Comparison of ENCODE assay signal across 2 cellular contexts in genomic region chr11:72723508-72723907, GRCh38.
TF ChIP-seq lines count a peak whose summit lies in the region.

No MANE protein-coding gene starts in this region.

TF ChIP-seq in liver, 16 proteins besides CTCF, POLR2A, EP300 and RAD21:
- no peak for TF ChIP-seq NR2F2 (IDR thresholded peaks at IDR 0.05)
- TF ChIP-seq ZBTB33 (IDR thresholded peaks at IDR 0.05), result no peak
- TF ChIP-seq, protein P1, sequence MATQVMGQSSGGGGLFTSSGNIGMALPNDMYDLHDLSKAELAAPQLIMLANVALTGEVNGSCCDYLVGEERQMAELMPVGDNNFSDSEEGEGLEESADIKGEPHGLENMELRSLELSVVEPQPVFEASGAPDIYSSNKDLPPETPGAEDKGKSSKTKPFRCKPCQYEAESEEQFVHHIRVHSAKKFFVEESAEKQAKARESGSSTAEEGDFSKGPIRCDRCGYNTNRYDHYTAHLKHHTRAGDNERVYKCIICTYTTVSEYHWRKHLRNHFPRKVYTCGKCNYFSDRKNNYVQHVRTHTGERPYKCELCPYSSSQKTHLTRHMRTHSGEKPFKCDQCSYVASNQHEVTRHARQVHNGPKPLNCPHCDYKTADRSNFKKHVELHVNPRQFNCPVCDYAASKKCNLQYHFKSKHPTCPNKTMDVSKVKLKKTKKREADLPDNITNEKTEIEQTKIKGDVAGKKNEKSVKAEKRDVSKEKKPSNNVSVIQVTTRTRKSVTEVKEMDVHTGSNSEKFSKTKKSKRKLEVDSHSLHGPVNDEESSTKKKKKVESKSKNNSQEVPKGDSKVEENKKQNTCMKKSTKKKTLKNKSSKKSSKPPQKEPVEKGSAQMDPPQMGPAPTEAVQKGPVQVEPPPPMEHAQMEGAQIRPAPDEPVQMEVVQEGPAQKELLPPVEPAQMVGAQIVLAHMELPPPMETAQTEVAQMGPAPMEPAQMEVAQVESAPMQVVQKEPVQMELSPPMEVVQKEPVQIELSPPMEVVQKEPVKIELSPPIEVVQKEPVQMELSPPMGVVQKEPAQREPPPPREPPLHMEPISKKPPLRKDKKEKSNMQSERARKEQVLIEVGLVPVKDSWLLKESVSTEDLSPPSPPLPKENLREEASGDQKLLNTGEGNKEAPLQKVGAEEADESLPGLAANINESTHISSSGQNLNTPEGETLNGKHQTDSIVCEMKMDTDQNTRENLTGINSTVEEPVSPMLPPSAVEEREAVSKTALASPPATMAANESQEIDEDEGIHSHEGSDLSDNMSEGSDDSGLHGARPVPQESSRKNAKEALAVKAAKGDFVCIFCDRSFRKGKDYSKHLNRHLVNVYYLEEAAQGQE (IDR thresholded peaks at IDR 0.05), result no peak
- no peak for TF ChIP-seq TAF1 (conservative IDR thresholded peaks at IDR 0.05)
- peak; percentile 9 for TF ChIP-seq FOXA2 (IDR thresholded peaks at IDR 0.05)
- peak; percentile 23 for TF ChIP-seq FOXA1 (IDR thresholded peaks at IDR 0.05)
- TF ChIP-seq HNF4A (conservative IDR thresholded peaks at IDR 0.05), result peak in 1 of 2 donors; percentile 39
- TF ChIP-seq RXRA (IDR thresholded peaks at IDR 0.05), result peak; percentile 21 to 58

TF ChIP-seq in HepG2, 621 proteins besides CTCF, POLR2A, EP300 and RAD21:
- TF ChIP-seq, protein P2, sequence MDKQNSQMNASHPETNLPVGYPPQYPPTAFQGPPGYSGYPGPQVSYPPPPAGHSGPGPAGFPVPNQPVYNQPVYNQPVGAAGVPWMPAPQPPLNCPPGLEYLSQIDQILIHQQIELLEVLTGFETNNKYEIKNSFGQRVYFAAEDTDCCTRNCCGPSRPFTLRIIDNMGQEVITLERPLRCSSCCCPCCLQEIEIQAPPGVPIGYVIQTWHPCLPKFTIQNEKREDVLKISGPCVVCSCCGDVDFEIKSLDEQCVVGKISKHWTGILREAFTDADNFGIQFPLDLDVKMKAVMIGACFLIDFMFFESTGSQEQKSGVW (CRISPR knock-in tag; IDR thresholded peaks at IDR 0.05; ENCODE audit: borderline replicate concordance), result no peak
- TF ChIP-seq SYNCRIP (IDR thresholded peaks at IDR 0.05; ENCODE audit: insufficient read depth, low read depth, low read length) (no peak), IKZF1 (IDR thresholded peaks at IDR 0.05) (no peak), ZNF672 (CRISPR knock-in tag; IDR thresholded peaks at IDR 0.05) (no peak), RELA (CRISPR knock-in tag; IDR thresholded peaks at IDR 0.05) (no peak)
